Comparison of ENCODE assay signal across 22 cellular contexts in genomic region chr12:89206375-89206774, GRCh38.
A peak's percentile ranks its signal among the peaks of the same experiment; 100 is the strongest.
DNase-seq lines count a peak whose midpoint lies in the region; ATAC-seq, FAIRE-seq and TF ChIP-seq lines count a peak whose summit lies in the region.
"Had no signal": no experiment of that assay in that cellular context is flagged by ENCODE, and none has a peak within 500 bp of the region (broad histone marks: within the 10 kb centered on the region; RNA-seq: fewer than 3 reads in every experiment).

No MANE protein-coding gene starts in this region.

- peak overlapping the region; percentile 1 for H3K27ac ChIP-seq in left ventricle myocardium inferior (replicated peaks)
- H3K27ac ChIP-seq: BLaER1, SK-N-MC had no signal

- no peaks in the 10 kb centered on the region for H3K9me3 Mint-ChIP-seq in endothelial cell (ENCODE audit: unreplicated experiment)
- H3K9me3 Mint-ChIP-seq: GM23338 had no signal

- peaks cover 21% of the 10 kb centered on the region for H3K4me1 Mint-ChIP-seq in endothelial cell (ENCODE audit: unreplicated experiment)

- H3K27me3 ChIP-seq in left ventricle myocardium inferior (ENCODE audit: low read depth), result no peaks in the 10 kb centered on the region
- H3K27me3 ChIP-seq: BLaER1 had no signal

- no peak for DNase-seq in left ventricle myocardium inferior
- no peak for DNase-seq in Right ventricle myocardium inferior (ENCODE audit: missing footprints)
- DNase-seq in NOMO-1 treated with DMSO at 0.1 percent for 48 hours (lab: John Stamatoyannopoulos, UW; ENCODE audit: unreplicated experiment), result peak; percentile 44
- no peak for DNase-seq in endothelial cell (ENCODE audit: low spot score)
- no peak for DNase-seq in H54 (ENCODE audit: insufficient read length, low spot score)
- DNase-seq in UCSD-AML1 (lab: John Stamatoyannopoulos, UW; ENCODE audit: unreplicated experiment), result no peak
- DNase-seq: NCI-H1092, NCI-H1436 treated with DMSO at 0.1 percent for 48 hours, NCI-H2029, NCI-H2171, NCI-H526, SHP77 had no signal

- intact Hi-C loops in left ventricle myocardium inferior (cut with micrococcal nuclease) (no loop called here), Right ventricle myocardium inferior (cut with DNase I) (no loop called here)

- no peak for FAIRE-seq in H54 (lab: Jason Lieb, UNC)
- FAIRE-seq: A204.1, G401.6, GM19239, K562, RCC 7860 had no signal

- no peaks in the 10 kb centered on the region for H3K36me3 ChIP-seq in left ventricle myocardium inferior
- H3K36me3 ChIP-seq: BLaER1 had no signal

- H3K9me3 ChIP-seq in left ventricle myocardium inferior (replicated peaks), result no peaks in the 10 kb centered on the region
- H3K9me3 ChIP-seq: BLaER1 had no signal

- no peak overlapping the region for H3K4me3 ChIP-seq in left ventricle myocardium inferior
- H3K4me3 ChIP-seq: BLaER1, GM23338, K562, SK-N-MC had no signal

- ATAC-seq in Right ventricle myocardium inferior, result no peak
- no peak for ATAC-seq in HG03460 (IDR thresholded peaks at IDR 0.05; ENCODE audit: unreplicated experiment)
- ATAC-seq in GM19395 (IDR thresholded peaks at IDR 0.05; ENCODE audit: unreplicated experiment), result no peak
- ATAC-seq: GM23338, K562 had no signal

- no peaks in the 10 kb centered on the region for H3K27me3 Mint-ChIP-seq in endothelial cell (ENCODE audit: unreplicated experiment)

- TF ChIP-seq POLR2A in H54 (IDR thresholded peaks at IDR 0.05; ENCODE audit: low read depth, low read length), result no peak

- H3K27ac Mint-ChIP-seq in endothelial cell (ENCODE audit: unreplicated experiment), result peak overlapping the region; percentile 14
- H3K27ac Mint-ChIP-seq: GM23338 had no signal

- no peak for TF ChIP-seq CTCF in left ventricle myocardium inferior (IDR thresholded peaks at IDR 0.05; ENCODE audit: borderline replicate concordance)
- TF ChIP-seq CTCF in endothelial cell (IDR thresholded peaks at IDR 0.05; ENCODE audit: unreplicated experiment), result no peak

- H3K4me3 Mint-ChIP-seq in endothelial cell (ENCODE audit: unreplicated experiment), result no peak overlapping the region
- H3K4me3 Mint-ChIP-seq: GM23338 had no signal

- no peaks in the 10 kb centered on the region for H3K36me3 Mint-ChIP-seq in endothelial cell (ENCODE audit: low read depth, unreplicated experiment)

- peaks cover 16% of the 10 kb centered on the region for H3K4me1 ChIP-seq in left ventricle myocardium inferior
- H3K4me1 ChIP-seq: BLaER1 had no signal
